In genomic region chr7:130127404-130128395, GRCh38 we compare ENCODE assay signal across 18 cellular contexts. TPM values are rescaled to one million over a fixed set of nuclear protein-coding genes. Genes with fewer than 3 reads are reported as not detected.
DNase-seq lines count a peak whose midpoint lies in the region; ATAC-seq and TF ChIP-seq lines count a peak whose summit lies in the region.
"Had no signal": no experiment of that assay in that cellular context is flagged by ENCODE, and none has a peak within 500 bp of the region (broad histone marks: within the 10 kb centered on the region; RNA-seq: fewer than 3 reads in every experiment).

No MANE protein-coding gene starts in this region.

- H3K4me3 ChIP-seq in AG09309 (ENCODE audit: control insufficient read depth, low read depth, low read length) (no peak overlapping the region), SK-N-SH (ENCODE audit: low read depth in 2 of 2, low read length in 1 of 2) (no peak overlapping the region), smooth muscle cell (no peak overlapping the region), foreskin fibroblast (ENCODE audit: low read depth in 1 of 2, low read length in 2 of 2) (no peak overlapping the region)
- H3K4me3 ChIP-seq: breast epithelium, uterus had no signal

- H3K9ac ChIP-seq in SK-N-SH (peak overlapping the region; percentile 3; the same call in 1 of the 2 replicates), smooth muscle cell (ENCODE audit: low read depth) (no peak overlapping the region)

- peak overlapping the region; percentile 41 for H3K27ac Mint-ChIP-seq in nephron progenitor cell
- H3K27ac Mint-ChIP-seq in CD4-positive, alpha-beta T cell: no peak overlapping the region
- H3K27ac Mint-ChIP-seq: stimulated activated naive CD8-positive, alpha-beta T cell treated with anti-CD3 and anti-CD28 coated beads, Interleukin-15, Interleukin-2, amounts not matched to agents 100 ng/mL and 50 ng/mL, for 24 hours; T-helper 17 cell had no signal

- intact Hi-C loops in CD4-positive, alpha-beta T cell (cut with DNase I, micrococcal nuclease): no loop called here

- H3K4me3 Mint-ChIP-seq in nephron progenitor cell: no peak overlapping the region
- no peak overlapping the region for H3K4me3 Mint-ChIP-seq in CD4-positive, alpha-beta T cell
- H3K4me3 Mint-ChIP-seq: stimulated activated naive CD8-positive, alpha-beta T cell treated with anti-CD3 and anti-CD28 coated beads, Interleukin-15, Interleukin-2, amounts not matched to agents 100 ng/mL and 50 ng/mL, for 24 hours; T-helper 17 cell had no signal

- POLR2A ChIA-PET in SK-N-SH (lab: Yijun Ruan, JAX): interaction anchor here (1.1 kb wide), 1 partner anchor 13 kb away, joined by 3 read pairs; no protein-coding TSS in a partner anchor
- POLR2A ChIA-PET in CD4-positive, alpha-beta T cell (lab: Charles Lee): no interaction called here

- H2AFZ ChIP-seq in SK-N-SH (ENCODE audit: low read depth) (no peak overlapping the region), smooth muscle cell (ENCODE audit: low read depth) (no peak overlapping the region)

- DNase-seq in AG09309 (ENCODE audit: low read depth) (peak; percentile 32), SK-N-SH (no peak), dermis blood vessel endothelial cell (peak; percentile 23), nephron progenitor cell (no peak), foreskin melanocyte (no peak), smooth muscle cell (lab: John Stamatoyannopoulos, UW; ENCODE audit: unreplicated experiment) (no peak), foreskin fibroblast (no peak)
- DNase-seq in CD4-positive, alpha-beta T cell: no peak
- DNase-seq: effector CD8-positive, alpha-beta T cell; GF-D8; mesendoderm; NCI-H1092; NCI-H82; T-helper 17 cell; uterus had no signal

- ATAC-seq in CD4-positive, alpha-beta T cell (ENCODE audit: poor library complexity): no peak
- ATAC-seq: activated CD4-positive, CD25-positive, alpha-beta regulatory T cell treated with anti-CD3 and anti-CD28 coated beads, Interleukin-2, amount 50 U/mL, for 24 hours; T-helper 17 cell had no signal

- no peaks in the 10 kb centered on the region for H3K9me3 Mint-ChIP-seq in nephron progenitor cell
- no peaks in the 10 kb centered on the region for H3K9me3 Mint-ChIP-seq in CD4-positive, alpha-beta T cell
- H3K9me3 Mint-ChIP-seq: stimulated activated naive CD8-positive, alpha-beta T cell treated with anti-CD3 and anti-CD28 coated beads, Interleukin-15, Interleukin-2, amounts not matched to agents 100 ng/mL and 50 ng/mL, for 24 hours had no signal

- peak overlapping the region; percentile 13; the same call in 1 of the 2 replicates for H3K4me2 ChIP-seq in SK-N-SH
- H3K4me2 ChIP-seq in smooth muscle cell: no peak overlapping the region

- peaks cover 6 to 12% of the 10 kb centered on the region in 2 experiments; a peak in 3 of 4 replicates for H3K4me1 ChIP-seq in SK-N-SH (ENCODE audit: control insufficient read depth in 1 of 2, insufficient read depth in 2 of 2, low read depth in 1 of 2, low read length in 1 of 2)
- no peaks in the 10 kb centered on the region for H3K4me1 ChIP-seq in smooth muscle cell (ENCODE audit: low read depth)
- H3K4me1 ChIP-seq: breast epithelium, uterus had no signal

- H3K9me2 ChIP-seq in SK-N-SH: no peaks in the 10 kb centered on the region

- H3K27me3 ChIP-seq in SK-N-SH (ENCODE audit: insufficient read depth) (no peaks in the 10 kb centered on the region), smooth muscle cell (ENCODE audit: low read depth) (no peaks in the 10 kb centered on the region)
- no peaks in the 10 kb centered on the region for H3K27me3 ChIP-seq in CD4-positive, alpha-beta T cell (ENCODE audit: control insufficient read depth, insufficient read depth, low read length)
- H3K27me3 ChIP-seq: breast epithelium, uterus had no signal

- no peak for TF ChIP-seq CTCF in AG09309 (IDR thresholded peaks at IDR 0.05; ENCODE audit: control insufficient read depth, insufficient read depth, low read depth, low read length, missing control alignments)
- TF ChIP-seq CTCF in SK-N-SH (IDR thresholded peaks at IDR 0.05): no peak
- TF ChIP-seq CTCF in nephron progenitor cell (IDR thresholded peaks at IDR 0.05): no peak
- TF ChIP-seq CTCF in CD4-positive, alpha-beta T cell (IDR thresholded peaks at IDR 0.05): no peak
- TF ChIP-seq CTCF in smooth muscle cell (IDR thresholded peaks at IDR 0.05; ENCODE audit: borderline replicate concordance, insufficient read depth, poor library complexity, severe bottlenecking): no peak
- no peak for TF ChIP-seq CTCF in foreskin fibroblast (IDR thresholded peaks at IDR 0.05; ENCODE audit: low read depth, low read length)

- peaks cover 88% of the 10 kb centered on the region for H3K36me3 Mint-ChIP-seq in nephron progenitor cell (ENCODE audit: low read depth)
- peaks cover 86% of the 10 kb centered on the region for H3K36me3 Mint-ChIP-seq in CD4-positive, alpha-beta T cell (ENCODE audit: low read depth)

- peaks cover 61 to 68% of the 10 kb centered on the region in 2 experiments for H3K36me3 ChIP-seq in SK-N-SH (replicated peaks in 1 of 2; ENCODE audit: control insufficient read depth in 1 of 2, insufficient read depth in 2 of 2, low read length in 1 of 2)
- H3K36me3 ChIP-seq in smooth muscle cell (ENCODE audit: low read depth): peaks cover 9% of the 10 kb centered on the region
- H3K36me3 ChIP-seq: uterus had no signal

- H3K27ac ChIP-seq in SK-N-SH (ENCODE audit: low read depth in 2 of 2, low read length in 1 of 2) (peak overlapping the region; percentile 65 to 67), smooth muscle cell (ENCODE audit: low read depth) (no peak overlapping the region)
- H3K27ac ChIP-seq in CD4-positive, alpha-beta T cell (ENCODE audit: low read depth, low read length): no peak overlapping the region
- H3K27ac ChIP-seq: breast epithelium had no signal

- no peaks in the 10 kb centered on the region for H3K9me3 ChIP-seq in SK-N-SH
- no peaks in the 10 kb centered on the region for H3K9me3 ChIP-seq in CD4-positive, alpha-beta T cell (ENCODE audit: control insufficient read depth, low read length)
- H3K9me3 ChIP-seq in smooth muscle cell (replicated peaks; ENCODE audit: low read depth): no peaks in the 10 kb centered on the region
- H3K9me3 ChIP-seq: breast epithelium, uterus had no signal

- WGBS in SK-N-SH (ENCODE audit: low lambda C conversion rate): 63% methylated on average over 4 of the region's 4 CpGs
- 76% methylated on average over 4 of the region's 4 CpGs for WGBS in smooth muscle cell (ENCODE audit: low lambda C conversion rate)

- H3K79me2 ChIP-seq in SK-N-SH (ENCODE audit: insufficient read depth): no peaks in the 10 kb centered on the region
- H3K79me2 ChIP-seq in smooth muscle cell (ENCODE audit: low read depth): no peaks in the 10 kb centered on the region

- no peak for TF ChIP-seq EP300 in SK-N-SH (IDR thresholded peaks at IDR 0.05; ENCODE audit: borderline replicate concordance in 1 of 2, low read depth in 1 of 2, low read length in 1 of 2)

- TF ChIP-seq RAD21 in SK-N-SH (IDR thresholded peaks at IDR 0.05; ENCODE audit: low read length): no peak

- H3F3A ChIP-seq in SK-N-SH (replicated peaks; ENCODE audit: insufficient read depth) (peaks cover 25% of the 10 kb centered on the region), smooth muscle cell (ENCODE audit: low read depth) (no peaks in the 10 kb centered on the region)

- H3K27me3 Mint-ChIP-seq in nephron progenitor cell (ENCODE audit: low read depth, poor library complexity): no peaks in the 10 kb centered on the region
- no peaks in the 10 kb centered on the region for H3K27me3 Mint-ChIP-seq in CD4-positive, alpha-beta T cell
- H3K27me3 Mint-ChIP-seq: stimulated activated naive CD8-positive, alpha-beta T cell treated with anti-CD3 and anti-CD28 coated beads, Interleukin-15, Interleukin-2, amounts not matched to agents 100 ng/mL and 50 ng/mL, for 24 hours; T-helper 17 cell had no signal

- peaks cover 16% of the 10 kb centered on the region for H3K4me1 Mint-ChIP-seq in nephron progenitor cell
- H3K4me1 Mint-ChIP-seq in CD4-positive, alpha-beta T cell (ENCODE audit: low read depth): no peaks in the 10 kb centered on the region

- CTCF ChIA-PET in SK-N-SH (lab: Yijun Ruan, JAX): interaction anchor here (0.6 to 1.6 kb wide), 5 partner anchors 13 to 56 kb away, joined by 3 to 4 read pairs (median 3); no protein-coding TSS in a partner anchor
- CTCF ChIA-PET in CD4-positive, alpha-beta T cell (lab: Charles Lee): interaction anchor here (1.5 kb wide), 1 partner anchor 13 kb away, joined by 3 read pairs; no protein-coding TSS in a partner anchor

- no peaks in the 10 kb centered on the region for H4K20me1 ChIP-seq in SK-N-SH (ENCODE audit: insufficient read depth)
- no peaks in the 10 kb centered on the region for H4K20me1 ChIP-seq in smooth muscle cell (ENCODE audit: low read depth)

TF ChIP-seq in SK-N-SH, 30 proteins besides CTCF, POLR2A, EP300 and RAD21:
- TF ChIP-seq NFIC (IDR thresholded peaks at IDR 0.05; ENCODE audit: borderline replicate concordance): peak; percentile 75
- no peak for TF ChIP-seq CHD2 (IDR thresholded peaks at IDR 0.05; ENCODE audit: low read length, partially characterized antibody)
- TF ChIP-seq PBX3 (IDR thresholded peaks at IDR 0.05): peak; percentile 57

RNA-seq across cellular contexts. Expression of gene KLHDC10, which starts 57.4 kb away (rescaled TPM):
- 15.9 and 17.8 TPM in 2 replicates for polyA plus RNA-seq in SK-N-SH (2012; rRNA removed)
- polyA plus RNA-seq in SK-N-SH (2012; cell fraction: cytosol; rRNA removed): 17.8 and 20.1 TPM in 2 replicates
- 19.1 and 37.4 TPM in 2 replicates for polyA plus RNA-seq in SK-N-SH (2012; cell fraction: nucleus; rRNA removed)
- total RNA-seq in dermis blood vessel endothelial cell: 26.9 and 33.8 TPM in 2 replicates
- total RNA-seq in CD4-positive, alpha-beta T cell: 1 to 10 TPM; 7.0 to 8.8 TPM
- total RNA-seq in smooth muscle cell: 24.9 and 30.8 TPM in 2 replicates
- polyA plus RNA-seq in smooth muscle cell: 8.3 and 8.7 TPM in 2 replicates

Comparison
In these comparisons a context has a peak if more than half of its experiments do, and no peak if none do; other contexts are left out.
1. DNase-seq: peak in AG09309 (single experiment) and dermis blood vessel endothelial cell (single experiment); none in SK-N-SH (single experiment), nephron progenitor cell (single experiment), CD4-positive, alpha-beta T cell (0 of 10), foreskin melanocyte (single experiment), smooth muscle cell (single experiment) and foreskin fibroblast (0 of 2).
2. H3K27ac ChIP-seq: peak in SK-N-SH (2 of 2); none in CD4-positive, alpha-beta T cell (single experiment) and smooth muscle cell (single experiment).